8 cellular contexts compared by ENCODE assay signal in the genomic region with DNA sequence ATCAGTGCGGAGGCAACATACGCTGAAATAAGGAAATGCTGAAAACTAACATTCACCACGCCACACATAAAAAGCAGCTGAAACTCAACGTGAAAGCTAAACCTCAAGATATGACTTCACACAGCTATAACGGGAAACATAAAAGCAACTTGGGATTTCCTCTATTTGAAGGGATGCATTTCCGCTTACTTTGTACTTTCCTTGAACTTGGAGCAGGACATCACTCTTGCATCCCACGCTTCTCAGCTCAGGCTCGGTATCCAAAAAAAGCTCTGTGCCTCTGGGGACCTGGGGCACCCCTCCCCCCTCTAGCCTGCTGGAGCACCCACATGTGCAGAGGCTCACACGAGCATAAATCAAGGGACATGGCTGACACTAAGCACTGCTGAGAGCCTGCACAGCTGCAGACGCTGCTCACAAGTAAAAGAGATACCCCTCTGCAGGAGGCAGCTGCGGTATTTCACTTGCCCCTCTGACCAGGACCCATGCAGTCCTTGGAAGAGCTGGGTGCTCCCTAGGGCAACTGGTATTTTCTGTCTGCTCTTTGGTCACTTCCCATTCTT. TPM values are rescaled to one million over a fixed set of nuclear protein-coding genes. Genes with fewer than 3 reads are reported as not detected.
A peak's percentile ranks its signal among the peaks of the same experiment; 100 is the strongest.
DNase-seq lines count a peak whose midpoint lies in the region; ATAC-seq and TF ChIP-seq lines count a peak whose summit lies in the region.

No MANE protein-coding gene starts in this region.

- H3K27ac ChIP-seq in right atrium auricular region (peak overlapping the region in 1 of 2 donors; percentile 21), upper lobe of right lung (no peak overlapping the region)

- H3K9me3 ChIP-seq in right atrium auricular region (no peaks in the 10 kb centered on the region), upper lobe of right lung (no peaks in the 10 kb centered on the region)

- intact Hi-C loops in Right ventricle myocardium inferior (cut with DNase I) (no loop called here), upper lobe of right lung (cut with DNase I) (no loop called here)

- no peak for TF ChIP-seq CTCF in right atrium auricular region (IDR thresholded peaks at IDR 0.05)
- no peak for TF ChIP-seq CTCF in upper lobe of right lung (IDR thresholded peaks at IDR 0.05)

- DNase-seq in Right ventricle myocardium inferior (ENCODE audit: missing footprints) (no peak), right atrium auricular region (ENCODE audit: low spot score) (no peak), SHP77 (lab: John Stamatoyannopoulos, UW) (peak; percentile 83 to 87), hepatic stellate cell (ENCODE audit: low spot score) (peak; percentile 53), upper lobe of right lung (no peak), HPDE6-E6E7 (ENCODE audit: extremely low spot score) (no peak), occipital lobe (lab: John Stamatoyannopoulos, UW) (no peak)

- H3K36me3 ChIP-seq in right atrium auricular region, result no peaks in the 10 kb centered on the region
- H3K36me3 ChIP-seq in upper lobe of right lung, result no peaks in the 10 kb centered on the region

- peak; percentile 72 for ATAC-seq in Right ventricle myocardium inferior
- peak; percentile 85 for ATAC-seq in HG02885 (IDR thresholded peaks at IDR 0.05; ENCODE audit: poor library complexity, unreplicated experiment)
- peak; percentile 50 for ATAC-seq in upper lobe of right lung

- H3K4me3 ChIP-seq in right atrium auricular region (no peak overlapping the region), upper lobe of right lung (no peak overlapping the region)

- H3K27me3 ChIP-seq in right atrium auricular region (no peaks in the 10 kb centered on the region), upper lobe of right lung (no peaks in the 10 kb centered on the region)

- H3K4me1 ChIP-seq in right atrium auricular region, result peaks cover 0 to 34% of the 10 kb centered on the region in 2 donors
- H3K4me1 ChIP-seq in upper lobe of right lung, result peaks cover 20% of the 10 kb centered on the region

RNA-seq across cellular contexts. Expression of a gene that starts 34.2 kb away (rescaled TPM):
- 34.6 TPM for total RNA-seq in Right ventricle myocardium inferior
- total RNA-seq in right atrium auricular region, result 10 to 100 TPM; 31.6 to 41.6 TPM
- 38.5 TPM for total RNA-seq in upper lobe of right lung
- total RNA-seq in occipital lobe, result 20.6 TPM

Comparison
In these comparisons a context has a peak if more than half of its experiments do, and no peak if none do; other contexts are left out.
1. DNase-seq: peak in SHP77 (2 of 2) and hepatic stellate cell (single experiment); none in Right ventricle myocardium inferior (single experiment), right atrium auricular region (single experiment), upper lobe of right lung (single experiment), HPDE6-E6E7 (single experiment) and occipital lobe (single experiment).
2. Peak in every context shown above with its lines, with median percentiles within 50 percentile points of each other: ATAC-seq.